18 cellular contexts compared by ENCODE assay signal in the genomic region with DNA sequence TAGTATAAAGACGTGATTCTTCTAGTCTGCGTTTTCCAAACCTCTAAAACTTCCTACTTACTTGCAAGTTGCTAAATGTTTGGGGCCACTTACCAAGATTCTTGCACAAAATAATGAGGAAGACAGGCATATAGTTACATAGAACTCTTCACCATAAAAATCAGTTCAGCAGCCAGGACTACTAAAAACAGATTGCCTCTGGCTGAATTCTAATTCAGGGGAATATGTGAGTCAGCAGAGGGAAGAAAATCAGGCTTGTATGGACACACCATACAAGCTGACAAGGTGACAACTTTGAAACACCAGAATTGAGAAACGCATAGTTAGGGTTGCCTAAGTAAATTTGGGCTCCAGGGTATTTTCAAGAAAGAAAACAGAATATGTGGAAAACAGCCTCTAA. TPM values are rescaled to one million over a fixed set of nuclear protein-coding genes. Genes with fewer than 3 reads are reported as not detected.
A peak's percentile ranks its signal among the peaks of the same experiment; 100 is the strongest.
DNase-seq lines count a peak whose midpoint lies in the region; ATAC-seq and TF ChIP-seq lines count a peak whose summit lies in the region.
"Had no signal": no experiment of that assay in that cellular context is flagged by ENCODE, and none has a peak within 500 bp of the region (broad histone marks: within the 10 kb centered on the region; RNA-seq: fewer than 3 reads in every experiment).

No MANE protein-coding gene starts in this region.

- H3K9me3 ChIP-seq in Caco-2: no peaks in the 10 kb centered on the region
- H3K9me3 ChIP-seq: mucosa of descending colon had no signal

- H3K4me1 ChIP-seq in Caco-2: peaks cover 8% of the 10 kb centered on the region

- BruUV-seq in Caco-2 (replicated peaks; lab: Mats Ljungman, UMichigan): no TSS peak

- H3K36me3 Mint-ChIP-seq in Caco-2 (ENCODE audit: insufficient read depth, unreplicated experiment) (peaks cover 22% of the 10 kb centered on the region), memory B cell (no peaks in the 10 kb centered on the region)
- peaks cover 5% of the 10 kb centered on the region for H3K36me3 Mint-ChIP-seq in activated T-helper 2 cell treated with anti-CD3 and anti-CD28 coated beads, Interferon-gamma antibody, Interleukin-2, Interleukin-4, amounts not matched to agents 10 μg/mL and 5 μg/mL and 100 μg/mL, durations not matched to agents 14 hours and 24 hours and 36 hours (ENCODE audit: low read depth)
- H3K36me3 Mint-ChIP-seq in activated T-helper 17 cell treated with anti-CD3 and anti-CD28 coated beads, Interleukin-2, amount 50 U/mL, for 72 hours (ENCODE audit: low read depth): peaks cover 10% of the 10 kb centered on the region

- H3K4me3 ChIP-seq in AG10803 (ENCODE audit: low read length): no peak overlapping the region
- no peak overlapping the region for H3K4me3 ChIP-seq in Caco-2 (ENCODE audit: low read depth, low read length)
- H3K4me3 ChIP-seq: mucosa of descending colon had no signal

- H3K9me3 Mint-ChIP-seq in Caco-2 (ENCODE audit: unreplicated experiment): no peaks in the 10 kb centered on the region
- H3K9me3 Mint-ChIP-seq in activated T-helper 2 cell treated with anti-CD3 and anti-CD28 coated beads, Interferon-gamma antibody, Interleukin-2, Interleukin-4, amounts not matched to agents 10 μg/mL and 5 μg/mL and 100 μg/mL, durations not matched to agents 14 hours and 24 hours and 36 hours: no peaks in the 10 kb centered on the region
- H3K9me3 Mint-ChIP-seq in memory B cell: no peaks in the 10 kb centered on the region
- H3K9me3 Mint-ChIP-seq in activated T-helper 17 cell treated with anti-CD3 and anti-CD28 coated beads, Interleukin-2, amount 50 U/mL, for 72 hours: no peaks in the 10 kb centered on the region

- H3K27me3 Mint-ChIP-seq in Caco-2 (ENCODE audit: insufficient read depth, unreplicated experiment) (no peaks in the 10 kb centered on the region), memory B cell (no peaks in the 10 kb centered on the region)
- H3K27me3 Mint-ChIP-seq in activated T-helper 2 cell treated with anti-CD3 and anti-CD28 coated beads, Interferon-gamma antibody, Interleukin-2, Interleukin-4, amounts not matched to agents 10 μg/mL and 5 μg/mL and 100 μg/mL, durations not matched to agents 14 hours and 24 hours and 36 hours (ENCODE audit: low read depth): no peaks in the 10 kb centered on the region
- H3K27me3 Mint-ChIP-seq in activated T-helper 17 cell treated with anti-CD3 and anti-CD28 coated beads, Interleukin-2, amount 50 U/mL, for 72 hours: no peaks in the 10 kb centered on the region

- H3K27me3 ChIP-seq in Caco-2 (replicated peaks; ENCODE audit: control insufficient read depth, insufficient read depth, low read length): no peaks in the 10 kb centered on the region

- intact Hi-C loops in Caco-2 (cut with micrococcal nuclease; ENCODE audit: unreplicated experiment): loop anchor here (5.0 kb wide), 2 partner anchors 52 to 162 kb away; partner anchors contain the start of gene SANBR
- intact Hi-C loops in activated T-helper 2 cell treated with anti-CD3 and anti-CD28 coated beads, Interferon-gamma antibody, Interleukin-2, Interleukin-4, amounts not matched to agents 10 μg/mL and 5 μg/mL and 100 μg/mL, durations not matched to agents 14 hours and 24 hours and 36 hours (cut with micrococcal nuclease): loop anchor here (5.0 kb wide), 1 partner anchor 208 kb away; no protein-coding TSS in a partner anchor

- DNase-seq in AG10803 (ENCODE audit: low read depth): peak; percentile 5
- DNase-seq in Caco-2: no peak
- no peak for DNase-seq in activated T-helper 2 cell treated with anti-CD3 and anti-CD28 coated beads, Interferon-gamma antibody, Interleukin-2, Interleukin-4, amounts not matched to agents 10 μg/mL and 5 μg/mL and 100 μg/mL, durations not matched to agents 14 hours and 24 hours and 36 hours (ENCODE audit: low spot score)
- no peak for DNase-seq in memory B cell (ENCODE audit: low spot score in 2 of 2)
- no peak for DNase-seq in NCI-H2081 (lab: John Stamatoyannopoulos, UW)
- DNase-seq: activated CD4-positive, alpha-beta T cell treated with anti-CD3 and anti-CD28 coated beads for 48 hours; activated effector memory CD4-positive, alpha-beta T cell treated with Interleukin-2 at 50 U/mL for 16 hours; effector CD8-positive, alpha-beta T cell; HCEC 1CT; KBM-7; mucosa of descending colon; NCI-H1436; NCI-H510A; posterior cingulate gyrus; stimulated activated CD4-positive, alpha-beta T cell treated with anti-CD3 and anti-CD28 coated beads, Interleukin-15, amount 100 ng/mL, for 24 hours had no signal

- H3K4me1 Mint-ChIP-seq in Caco-2 (ENCODE audit: low read depth, unreplicated experiment): no peaks in the 10 kb centered on the region
- peaks cover 39% of the 10 kb centered on the region for H3K4me1 Mint-ChIP-seq in activated T-helper 2 cell treated with anti-CD3 and anti-CD28 coated beads, Interferon-gamma antibody, Interleukin-2, Interleukin-4, amounts not matched to agents 10 μg/mL and 5 μg/mL and 100 μg/mL, durations not matched to agents 14 hours and 24 hours and 36 hours (ENCODE audit: low read depth)
- peaks cover 4% of the 10 kb centered on the region for H3K4me1 Mint-ChIP-seq in memory B cell
- peaks cover 21% of the 10 kb centered on the region for H3K4me1 Mint-ChIP-seq in activated T-helper 17 cell treated with anti-CD3 and anti-CD28 coated beads, Interleukin-2, amount 50 U/mL, for 72 hours

- CTCF ChIA-PET in Caco-2 (lab: Charles Lee): no interaction called here

- H3K27ac Mint-ChIP-seq in Caco-2 (ENCODE audit: unreplicated experiment) (peak overlapping the region; percentile 97), memory B cell (no peak overlapping the region)
- H3K27ac Mint-ChIP-seq in activated T-helper 2 cell treated with anti-CD3 and anti-CD28 coated beads, Interferon-gamma antibody, Interleukin-2, Interleukin-4, amounts not matched to agents 10 μg/mL and 5 μg/mL and 100 μg/mL, durations not matched to agents 14 hours and 24 hours and 36 hours: no peak overlapping the region
- H3K27ac Mint-ChIP-seq in activated T-helper 17 cell treated with anti-CD3 and anti-CD28 coated beads, Interleukin-2, amount 50 U/mL, for 72 hours: no peak overlapping the region

- TF ChIP-seq CTCF in AG10803 (conservative IDR thresholded peaks at IDR 0.05; ENCODE audit: low read length) (no peak), Caco-2 (IDR thresholded peaks at IDR 0.05; ENCODE audit: insufficient read depth in 1 of 2, low read depth in 1 of 2, low read length in 1 of 2, severe bottlenecking in 1 of 2, unreplicated experiment in 1 of 2) (no peak)

- peak overlapping the region; percentile 42 for H3K4me3 Mint-ChIP-seq in Caco-2 (ENCODE audit: unreplicated experiment)
- H3K4me3 Mint-ChIP-seq in activated T-helper 2 cell treated with anti-CD3 and anti-CD28 coated beads, Interferon-gamma antibody, Interleukin-2, Interleukin-4, amounts not matched to agents 10 μg/mL and 5 μg/mL and 100 μg/mL, durations not matched to agents 14 hours and 24 hours and 36 hours (ENCODE audit: low read depth): peak overlapping the region; percentile 52
- H3K4me3 Mint-ChIP-seq in memory B cell: peak overlapping the region; percentile 24
- no peak overlapping the region for H3K4me3 Mint-ChIP-seq in activated T-helper 17 cell treated with anti-CD3 and anti-CD28 coated beads, Interleukin-2, amount 50 U/mL, for 72 hours

- POLR2A ChIA-PET in Caco-2 (lab: Charles Lee): no interaction called here

- H3K36me3 ChIP-seq in Caco-2 (ENCODE audit: control insufficient read depth, insufficient read depth, low read length): no peaks in the 10 kb centered on the region

- ATAC-seq in memory B cell (ENCODE audit: low read depth) (no peak), HG02870 (IDR thresholded peaks at IDR 0.05; ENCODE audit: unreplicated experiment) (no peak), HG02885 (IDR thresholded peaks at IDR 0.05; ENCODE audit: poor library complexity, unreplicated experiment) (no peak)
- ATAC-seq in activated T-helper 17 cell treated with anti-CD3 and anti-CD28 coated beads, Interleukin-2, amount 50 U/mL, for 72 hours (replicated peaks): no peak
- ATAC-seq: mucosa of descending colon had no signal

RNA-seq across cellular contexts. Expression of gene PEX13, which starts 2.7 kb away (rescaled TPM):
- 36.6 and 37.4 TPM in 2 replicates for total RNA-seq in Caco-2 (2022)
- 17.9 and 21.6 TPM in 2 replicates for total RNA-seq in activated T-helper 2 cell treated with anti-CD3 and anti-CD28 coated beads, Interferon-gamma antibody, Interleukin-2, Interleukin-4, amounts not matched to agents 10 μg/mL and 5 μg/mL and 100 μg/mL, durations not matched to agents 14 hours and 24 hours and 36 hours
- total RNA-seq in activated T-helper 17 cell treated with anti-CD3 and anti-CD28 coated beads, Interleukin-2, amount 50 U/mL, for 72 hours: 10 to 100 TPM; 17.1 to 25.1 TPM

RNA-seq across cellular contexts. Expression of gene PUS10, which starts 3.2 kb away (rescaled TPM):
- total RNA-seq in Caco-2 (2022): 10.0 and 12.1 TPM in 2 replicates
- 7.4 TPM in 2 replicates for total RNA-seq in activated T-helper 2 cell treated with anti-CD3 and anti-CD28 coated beads, Interferon-gamma antibody, Interleukin-2, Interleukin-4, amounts not matched to agents 10 μg/mL and 5 μg/mL and 100 μg/mL, durations not matched to agents 14 hours and 24 hours and 36 hours
- 1 to 10 TPM; 5.1 to 5.7 TPM for total RNA-seq in activated T-helper 17 cell treated with anti-CD3 and anti-CD28 coated beads, Interleukin-2, amount 50 U/mL, for 72 hours

RNA-seq across cellular contexts. Expression of gene SANBR, which starts 50.9 kb away (rescaled TPM):
- total RNA-seq in Caco-2 (2022): 13.3 and 14.3 TPM in 2 replicates
- total RNA-seq in activated T-helper 2 cell treated with anti-CD3 and anti-CD28 coated beads, Interferon-gamma antibody, Interleukin-2, Interleukin-4, amounts not matched to agents 10 μg/mL and 5 μg/mL and 100 μg/mL, durations not matched to agents 14 hours and 24 hours and 36 hours: 8.2 and 9.4 TPM in 2 replicates
- 1 to 10 TPM; 4.0 to 6.1 TPM for total RNA-seq in activated T-helper 17 cell treated with anti-CD3 and anti-CD28 coated beads, Interleukin-2, amount 50 U/mL, for 72 hours
